Comparison of ENCODE assay signal across 20 cellular contexts in the genomic region with DNA sequence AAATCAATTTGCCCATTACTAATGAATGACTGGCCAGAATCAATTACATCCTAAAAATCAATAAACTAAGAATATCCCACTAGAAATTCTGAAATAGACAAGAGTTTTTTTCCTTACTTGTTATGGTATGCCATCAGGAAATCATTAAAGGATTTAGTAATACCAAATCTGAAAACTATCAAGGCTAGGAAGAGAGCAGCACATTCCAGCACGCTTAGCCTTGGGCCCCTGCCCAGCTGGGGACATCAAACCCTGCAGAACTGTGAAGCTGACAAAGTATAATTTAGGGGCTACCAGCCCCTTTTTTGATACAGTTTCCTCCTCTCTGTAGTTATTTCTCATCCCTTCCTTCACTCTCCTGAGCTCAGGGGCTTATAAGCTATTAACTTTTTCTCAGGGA.
"Had no signal": no experiment of that assay in that cellular context is flagged by ENCODE, and none has a peak within 500 bp of the region (broad histone marks: within the 10 kb centered on the region; RNA-seq: fewer than 3 reads in every experiment).

No MANE protein-coding gene starts in this region.

- H3K27ac ChIP-seq: esophagus muscularis mucosa, gastrocnemius medialis, heart left ventricle, pancreas, sigmoid colon, stomach, testis, upper lobe of left lung had no signal

- H3K36me3 ChIP-seq: esophagus muscularis mucosa, gastrocnemius medialis, heart left ventricle, pancreas, sigmoid colon, stomach, upper lobe of left lung had no signal

- DNase-seq: activated CD4-positive, alpha-beta T cell treated with anti-CD3 and anti-CD28 coated beads for 4 hours; activated CD8-positive, alpha-beta T cell treated with anti-CD3 and anti-CD28 coated beads for 36 hours; activated effector memory CD4-positive, alpha-beta T cell treated with Interleukin-2 at 50 U/mL for 16 hours; activated naive CD4-positive, alpha-beta T cell treated with anti-CD3 and anti-CD28 coated beads, Interleukin-2, amount 50 U/mL, for 16 hours; activated T-cell treated with anti-CD3 and anti-CD28 coated beads, Interleukin-2, amount 50 U/mL, for 4 hours; cortex of kidney; effector CD4-positive, alpha-beta T cell; gastrocnemius medialis; heart left ventricle; left cardiac atrium; sigmoid colon; stimulated activated CD4-positive, alpha-beta T cell treated with anti-CD3 and anti-CD28 coated beads, Interleukin-1b, Interleukin-23, amount 100 ng/mL, for 48 hours; stomach; T-helper 2 cell; testis; upper lobe of left lung had no signal

- H3K4me1 ChIP-seq: esophagus muscularis mucosa, gastrocnemius medialis, pancreas, sigmoid colon, stomach, testis, upper lobe of left lung had no signal

- H3K27me3 ChIP-seq: esophagus muscularis mucosa, gastrocnemius medialis, heart left ventricle, pancreas, sigmoid colon, stomach, testis, upper lobe of left lung had no signal

- H3K4me3 ChIP-seq: esophagus muscularis mucosa, gastrocnemius medialis, heart left ventricle, lung, pancreas, sigmoid colon, stomach, testis, upper lobe of left lung had no signal

- H3K9me3 ChIP-seq: esophagus muscularis mucosa, gastrocnemius medialis, heart left ventricle, pancreas, sigmoid colon, stomach, testis, upper lobe of left lung had no signal

- ATAC-seq: activated CD8-positive, alpha-beta T cell treated with anti-CD3 and anti-CD28 coated beads for 36 hours; activated T-cell treated with anti-CD3 and anti-CD28 coated beads, Interleukin-2, amount 50 U/mL, for 4 hours; gastrocnemius medialis; heart left ventricle; left cardiac atrium; WTC11 had no signal
